13 cellular contexts compared by ENCODE assay signal in genomic region chr17:39920218-39921210, GRCh38. TPM values are rescaled to one million over a fixed set of nuclear protein-coding genes. Genes with fewer than 3 reads are reported as not detected.
DNase-seq lines count a peak whose midpoint lies in the region; ATAC-seq and TF ChIP-seq lines count a peak whose summit lies in the region.
"Had no signal": no experiment of that assay in that cellular context is flagged by ENCODE, and none has a peak within 500 bp of the region (broad histone marks: within the 10 kb centered on the region; RNA-seq: fewer than 3 reads in every experiment).

No MANE protein-coding gene starts in this region.

- H3K4me1 ChIP-seq in naive thymus-derived CD4-positive, alpha-beta T cell (ENCODE audit: control insufficient read depth in 2 of 2, insufficient read depth in 2 of 2, low read length in 2 of 2), result peaks cover 49 to 64% of the 10 kb centered on the region in 2 donors
- no peaks in the 10 kb centered on the region for H3K4me1 ChIP-seq in testis

- no peaks in the 10 kb centered on the region for H3K9me3 ChIP-seq in naive thymus-derived CD4-positive, alpha-beta T cell (ENCODE audit: control insufficient read depth in 2 of 3, low read length in 3 of 3)
- no peaks in the 10 kb centered on the region for H3K9me3 ChIP-seq in testis
- H3K9me3 ChIP-seq: A549 had no signal

- no peaks in the 10 kb centered on the region for H3K27me3 ChIP-seq in naive thymus-derived CD4-positive, alpha-beta T cell (ENCODE audit: control insufficient read depth in 2 of 2, insufficient read depth in 2 of 2, low read length in 2 of 2)
- no peaks in the 10 kb centered on the region for H3K27me3 ChIP-seq in testis

- no peaks in the 10 kb centered on the region for H3K9me3 Mint-ChIP-seq in activated T-cell treated with anti-CD3 and anti-CD28 coated beads, Interleukin-2, amount 50 U/mL, for 24 hours
- no peaks in the 10 kb centered on the region for H3K9me3 Mint-ChIP-seq in naive thymus-derived CD4-positive, alpha-beta T cell
- H3K9me3 Mint-ChIP-seq: brain had no signal

- H3K27ac ChIP-seq in naive thymus-derived CD4-positive, alpha-beta T cell (ENCODE audit: low read depth, low read length), result peak overlapping the region; percentile 87
- H3K27ac ChIP-seq in testis, result no peak overlapping the region
- H3K27ac ChIP-seq: A549 had no signal

- TF ChIP-seq CTCF in testis (IDR thresholded peaks at IDR 0.05), result no peak

- POLR2A ChIA-PET in naive thymus-derived CD4-positive, alpha-beta T cell (lab: Charles Lee), result no interaction called here

- peak overlapping the region; percentile 95 for H3K27ac Mint-ChIP-seq in activated T-cell treated with anti-CD3 and anti-CD28 coated beads, Interleukin-2, amount 50 U/mL, for 24 hours
- peak overlapping the region; percentile 54 to 96 (median 91) for H3K27ac Mint-ChIP-seq in naive thymus-derived CD4-positive, alpha-beta T cell
- H3K27ac Mint-ChIP-seq: brain had no signal

- ATAC-seq in naive thymus-derived CD4-positive, alpha-beta T cell, result peak; percentile 73
- ATAC-seq: A549 had no signal

- CTCF ChIA-PET in naive thymus-derived CD4-positive, alpha-beta T cell (lab: Charles Lee), result interaction anchor here (0.6 kb wide), 1 partner anchor 456 kb away, joined by 3 read pairs; no protein-coding TSS in a partner anchor

- H3K4me1 Mint-ChIP-seq in activated T-cell treated with anti-CD3 and anti-CD28 coated beads, Interleukin-2, amount 50 U/mL, for 24 hours (ENCODE audit: low read depth), result peaks cover 82% of the 10 kb centered on the region
- H3K4me1 Mint-ChIP-seq in naive thymus-derived CD4-positive, alpha-beta T cell, result peaks cover 21 to 84% (median 78%) of the 10 kb centered on the region in 7 donors

- no peak for TF ChIP-seq POLR2A in testis (IDR thresholded peaks at IDR 0.05)

- intact Hi-C loops in naive thymus-derived CD4-positive, alpha-beta T cell (cut with micrococcal nuclease), result no loop called here
- intact Hi-C loops in testis (cut with DNase I; ENCODE audit: low total_unique reads), result no loop called here

- peak overlapping the region; percentile 47 for H3K4me3 Mint-ChIP-seq in activated T-cell treated with anti-CD3 and anti-CD28 coated beads, Interleukin-2, amount 50 U/mL, for 24 hours
- H3K4me3 Mint-ChIP-seq in naive thymus-derived CD4-positive, alpha-beta T cell, result peak overlapping the region in 9 of 10 donors; percentile 34 to 97 (median 59)
- H3K4me3 Mint-ChIP-seq: brain had no signal

- WGBS in testis, 2 donors, result 61 to 64% methylated on average over 16 to 19 of the region's 19 CpGs

- H3K27me3 Mint-ChIP-seq in activated T-cell treated with anti-CD3 and anti-CD28 coated beads, Interleukin-2, amount 50 U/mL, for 24 hours, result no peaks in the 10 kb centered on the region
- H3K27me3 Mint-ChIP-seq in naive thymus-derived CD4-positive, alpha-beta T cell, result no peaks in the 10 kb centered on the region

- H3K36me3 Mint-ChIP-seq in activated T-cell treated with anti-CD3 and anti-CD28 coated beads, Interleukin-2, amount 50 U/mL, for 24 hours (ENCODE audit: low read depth), result peaks cover 83% of the 10 kb centered on the region
- peaks cover 11 to 74% (median 41%) of the 10 kb centered on the region in 5 donors for H3K36me3 Mint-ChIP-seq in naive thymus-derived CD4-positive, alpha-beta T cell

- peaks cover 15 to 54% (median 22%) of the 10 kb centered on the region in 3 experiments for H3K36me3 ChIP-seq in naive thymus-derived CD4-positive, alpha-beta T cell (ENCODE audit: control insufficient read depth in 2 of 3, insufficient read depth in 3 of 3, low read length in 3 of 3)
- H3K36me3 ChIP-seq in testis (ENCODE audit: low read depth, missing control alignments), result no peaks in the 10 kb centered on the region

- H3K4me3 ChIP-seq in naive thymus-derived CD4-positive, alpha-beta T cell (ENCODE audit: low read length), result no peak overlapping the region
- no peak overlapping the region for H3K4me3 ChIP-seq in testis
- H3K4me3 ChIP-seq: A549 had no signal

- peak; percentile 27 for DNase-seq in activated gamma-delta T cell (lab: John Stamatoyannopoulos, UW)
- DNase-seq in activated gamma-delta T cell treated with Interleukin-2 at 50 U/mL for 16 hours, result no peak
- peak; percentile 74 for DNase-seq in activated T-cell treated with anti-CD3 and anti-CD28 coated beads, Interleukin-2, amount 50 U/mL, for 24 hours
- DNase-seq in naive thymus-derived CD4-positive, alpha-beta T cell, result peak in 3 of 9 donors; percentile 27 to 53 (median 41)
- peak; percentile 22 for DNase-seq in testis
- DNase-seq in COR-L47 (lab: John Stamatoyannopoulos, UW), result no peak
- DNase-seq in CD1c-positive myeloid dendritic cell (ENCODE audit: extremely low spot score), result no peak
- DNase-seq in NCI-H2227 (lab: John Stamatoyannopoulos, UW; ENCODE audit: unreplicated experiment), result no peak
- DNase-seq: foreskin melanocyte, NCI-H2029 treated with DMSO at 0.1 percent for 48 hours had no signal

RNA-seq across cellular contexts. Expression of gene GSDMB, which starts 2.1 kb away (rescaled TPM):
- 10 to 100 TPM; 25.6 to 92.4 (median 53.8) TPM for total RNA-seq in naive thymus-derived CD4-positive, alpha-beta T cell
- polyA plus RNA-seq in naive thymus-derived CD4-positive, alpha-beta T cell, result 1 to 10 TPM; 1.7 to 2.1 TPM
- total RNA-seq in testis, result 10 to 100 TPM; 14.2 to 21.7 TPM
- polyA plus RNA-seq in testis (ENCODE audit: insufficient read depth, low read depth, low replicate concordance), result 7.8 TPM

RNA-seq across cellular contexts. Expression of gene ORMDL3, which starts 6.9 kb away (rescaled TPM):
- 100 to 1,000 TPM in 3 of 5 experiments, 10 to 100 TPM in 2; 77.6 to 205 (median 110) TPM for total RNA-seq in naive thymus-derived CD4-positive, alpha-beta T cell
- polyA plus RNA-seq in naive thymus-derived CD4-positive, alpha-beta T cell, result 100 to 1,000 TPM; 167 to 197 TPM
- total RNA-seq in testis, result 10 to 100 TPM; 79.0 to 99.7 TPM
- polyA plus RNA-seq in testis (ENCODE audit: insufficient read depth, low read depth, low replicate concordance), result 77.6 TPM

RNA-seq across cellular contexts. Expression of gene LRRC3C, which starts 7.0 kb away (rescaled TPM):
- under 1 TPM in 1 of 5 experiments, not detected in 4; 0.27 TPM for total RNA-seq in naive thymus-derived CD4-positive, alpha-beta T cell
- not detected for polyA plus RNA-seq in naive thymus-derived CD4-positive, alpha-beta T cell
- total RNA-seq in testis, result under 1 TPM in 1 of 2 donors, not detected in 1; 0.47 TPM
- 0.78 TPM for polyA plus RNA-seq in testis (ENCODE audit: insufficient read depth, low read depth, low replicate concordance)
- total RNA-seq: mucosa of gallbladder had no signal
- polyA plus RNA-seq: A549 had no signal

RNA-seq across cellular contexts. Expression of gene GSDMA, which starts 42.3 kb away (rescaled TPM):
- 1 to 10 TPM in 1 of 5 experiments, under 1 TPM in 2, not detected in 2; 0.22 to 2.4 (median 0.75) TPM for total RNA-seq in naive thymus-derived CD4-positive, alpha-beta T cell
- under 1 TPM; 0.61 to 0.69 TPM for polyA plus RNA-seq in naive thymus-derived CD4-positive, alpha-beta T cell
- total RNA-seq in testis, result under 1 TPM in 1 of 2 donors, not detected in 1; 0.37 TPM
- 0.34 TPM for polyA plus RNA-seq in testis (ENCODE audit: insufficient read depth, low read depth, low replicate concordance)
- total RNA-seq: mucosa of gallbladder had no signal
- polyA plus RNA-seq: A549 had no signal

RNA-seq across cellular contexts. Expression of gene ZPBP2, which starts 52.5 kb away (rescaled TPM):
- total RNA-seq in naive thymus-derived CD4-positive, alpha-beta T cell, result under 1 TPM in 3 of 5 experiments, not detected in 2; 0.17 to 0.84 (median 0.51) TPM
- under 1 TPM in 1 of 2 donors, not detected in 1; 0.11 TPM for polyA plus RNA-seq in naive thymus-derived CD4-positive, alpha-beta T cell
- total RNA-seq in testis, result 10 to 100 TPM; 45.1 to 63.1 TPM
- polyA plus RNA-seq in testis (ENCODE audit: insufficient read depth, low read depth, low replicate concordance), result 224 TPM
- total RNA-seq: mucosa of gallbladder had no signal
- polyA plus RNA-seq: A549 had no signal

Comparison
In these comparisons a context has a peak if more than half of its experiments do, and no peak if none do; other contexts are left out.
1. DNase-seq: peak in activated gamma-delta T cell (single experiment), activated T-cell treated with anti-CD3 and anti-CD28 coated beads, Interleukin-2, amount 50 U/mL, for 24 hours (single experiment) and testis (single experiment); none in activated gamma-delta T cell treated with Interleukin-2 at 50 U/mL for 16 hours (single experiment), COR-L47 (single experiment), CD1c-positive myeloid dendritic cell (single experiment) and NCI-H2227 (single experiment).